23 cellular contexts compared by ENCODE assay signal in genomic region chr17:76422406-76422805, GRCh38. TPM values are rescaled to one million over a fixed set of nuclear protein-coding genes. Genes with fewer than 3 reads are reported as not detected.
DNase-seq lines count a peak whose midpoint lies in the region; ATAC-seq and TF ChIP-seq lines count a peak whose summit lies in the region.
"Had no signal": no experiment of that assay in that cellular context is flagged by ENCODE, and none has a peak within 500 bp of the region (broad histone marks: within the 10 kb centered on the region; RNA-seq: fewer than 3 reads in every experiment).

No MANE protein-coding gene starts in this region.

- intact Hi-C loops in Right ventricle myocardium inferior (cut with DNase I): no loop called here
- intact Hi-C loops in activated B cell treated with CpG ODN at 0.5 μM for 24 hours (cut with micrococcal nuclease): no loop called here
- intact Hi-C loops in spleen (cut with DNase I; ENCODE audit: low total_unique reads): no loop called here
- intact Hi-C loops in transverse colon (cut with DNase I; ENCODE audit: low total_unique reads): no loop called here

- no peaks in the 10 kb centered on the region for H3K27me3 Mint-ChIP-seq in IgD-negative memory B cell
- H3K27me3 Mint-ChIP-seq in activated B cell treated with CpG ODN at 0.5 μM for 24 hours: no peaks in the 10 kb centered on the region

- CTCF ChIA-PET in activated B cell treated with CpG ODN at 0.5 μM for 24 hours (lab: Charles Lee): interaction anchor here (1.7 kb wide), 1 partner anchor 11 kb away, joined by 4 read pairs; no protein-coding TSS in a partner anchor

- H3K36me3 ChIP-seq in cardiac muscle cell (no peaks in the 10 kb centered on the region), spleen (peaks cover 0 to 15% (median 0%) of the 10 kb centered on the region in 6 donors), transverse colon (no peaks in the 10 kb centered on the region), upper lobe of left lung (no peaks in the 10 kb centered on the region)

- H3K36me3 Mint-ChIP-seq in IgD-negative memory B cell: peaks cover 8% of the 10 kb centered on the region
- peaks cover 6% of the 10 kb centered on the region for H3K36me3 Mint-ChIP-seq in activated B cell treated with CpG ODN at 0.5 μM for 24 hours (ENCODE audit: low read depth)

- H3K4me1 ChIP-seq in cardiac muscle cell (ENCODE audit: low read depth): peaks cover 34% of the 10 kb centered on the region
- peaks cover 0 to 92% (median 47%) of the 10 kb centered on the region in 6 donors for H3K4me1 ChIP-seq in spleen
- peaks cover 0 to 21% (median 10%) of the 10 kb centered on the region in 4 donors for H3K4me1 ChIP-seq in transverse colon
- H3K4me1 ChIP-seq in upper lobe of left lung: peaks cover 5 to 15% (median 11%) of the 10 kb centered on the region in 4 donors

- H3K27ac ChIP-seq in cardiac muscle cell: peak overlapping the region; percentile 83
- H3K27ac ChIP-seq in spleen: peak overlapping the region in 1 of 8 donors; percentile 19
- H3K27ac ChIP-seq in transverse colon: no peak overlapping the region
- no peak overlapping the region for H3K27ac ChIP-seq in upper lobe of left lung
- H3K27ac ChIP-seq: SK-N-MC had no signal

- POLR2A ChIA-PET in activated B cell treated with CpG ODN at 0.5 μM for 24 hours (lab: Charles Lee): interaction anchor here (1.3 kb wide), 1 partner anchor 8 kb away, joined by 3 read pairs; no protein-coding TSS in a partner anchor

- 90 to 98% (median 93%) methylated on average over 7 to 8 of the region's 8 CpGs for WGBS in spleen, 5 donors
- WGBS in transverse colon (ENCODE audit: low coverage in 1 of 2), 2 donors: 95% methylated on average over 8 of the region's 8 CpGs; no CpG with 5 or more reads in 1 of the 2 donors
- 91 to 98% methylated on average over 5 to 8 of the region's 8 CpGs for WGBS in upper lobe of left lung, 2 donors

- TF ChIP-seq POLR2A in spleen (IDR thresholded peaks at IDR 0.05) (no peak), transverse colon (IDR thresholded peaks at IDR 0.05) (no peak), upper lobe of left lung (IDR thresholded peaks at IDR 0.05) (no peak)

- DNase-seq in cardiac muscle cell (ENCODE audit: low read depth in 1 of 2, low spot score in 1 of 2): no peak
- no peak for DNase-seq in Right ventricle myocardium inferior (ENCODE audit: missing footprints)
- no peak for DNase-seq in activated B cell treated with CpG ODN at 0.5 μM for 24 hours
- peak; percentile 55 for DNase-seq in spleen
- no peak for DNase-seq in GM20000 (ENCODE audit: low spot score)
- DNase-seq in transverse colon: no peak
- DNase-seq in upper lobe of left lung: no peak
- DNase-seq: 8988T, HFFc6, Kasumi-1, NCI-H1048, NCI-H1417 treated with DMSO at 0.1 percent for 48 hours, NCI-H187, NCI-H446, NCI-H526, PC-3, RPMI8226, SHP77 treated with DMSO at 0.1 percent for 48 hours, SW 1271 had no signal

- H3K27ac Mint-ChIP-seq in IgD-negative memory B cell: peak overlapping the region in 2 of 3 donors; percentile 41 to 94
- H3K27ac Mint-ChIP-seq in activated B cell treated with CpG ODN at 0.5 μM for 24 hours: peak overlapping the region; percentile 84
- H3K27ac Mint-ChIP-seq: HFFc6 had no signal

- H3K4me3 Mint-ChIP-seq in IgD-negative memory B cell: peak overlapping the region in 1 of 4 donors; percentile 90
- peak overlapping the region; percentile 48 for H3K4me3 Mint-ChIP-seq in activated B cell treated with CpG ODN at 0.5 μM for 24 hours
- H3K4me3 Mint-ChIP-seq: CD14-positive monocyte, HFFc6 had no signal

- no peaks in the 10 kb centered on the region for H3K9me3 ChIP-seq in cardiac muscle cell (ENCODE audit: low read depth)
- no peaks in the 10 kb centered on the region for H3K9me3 ChIP-seq in spleen
- H3K9me3 ChIP-seq in transverse colon: no peaks in the 10 kb centered on the region
- no peaks in the 10 kb centered on the region for H3K9me3 ChIP-seq in upper lobe of left lung

- in situ Hi-C loops in transverse colon (cut with MboI; ENCODE audit: low pct_ligation_motif_present in 1 of 4, low pct_unique_long_range_greater_than_20kb in 1 of 4, low sequenced_read_pairs in 3 of 4): no loop called here

- no peak overlapping the region for H3K4me3 ChIP-seq in cardiac muscle cell
- no peak overlapping the region for H3K4me3 ChIP-seq in spleen
- no peak overlapping the region for H3K4me3 ChIP-seq in transverse colon
- no peak overlapping the region for H3K4me3 ChIP-seq in upper lobe of left lung
- H3K4me3 ChIP-seq: SK-N-MC had no signal

- TF ChIP-seq EP300 in transverse colon (IDR thresholded peaks at IDR 0.05; ENCODE audit: low read depth) (no peak), upper lobe of left lung (IDR thresholded peaks at IDR 0.05) (no peak)

- TF ChIP-seq CTCF in cardiac muscle cell (IDR thresholded peaks at IDR 0.05; ENCODE audit: low read depth, low read length) (no peak), activated B cell treated with CpG ODN at 0.5 μM for 24 hours (IDR thresholded peaks at IDR 0.05) (no peak), spleen (IDR thresholded peaks at IDR 0.05 in 8 of 11, conservative IDR thresholded peaks at IDR 0.05 in 3 of 11) (no peak), GM20000 (IDR thresholded peaks at IDR 0.05; ENCODE audit: extremely low read depth, missing control alignments) (no peak), transverse colon (IDR thresholded peaks at IDR 0.05) (no peak), upper lobe of left lung (IDR thresholded peaks at IDR 0.05) (no peak)

- no peaks in the 10 kb centered on the region for H3K9me3 Mint-ChIP-seq in IgD-negative memory B cell
- H3K9me3 Mint-ChIP-seq in activated B cell treated with CpG ODN at 0.5 μM for 24 hours: no peaks in the 10 kb centered on the region
- H3K9me3 Mint-ChIP-seq: CD14-positive monocyte, HFFc6 had no signal

- H3K27me3 ChIP-seq in cardiac muscle cell (no peaks in the 10 kb centered on the region), spleen (replicated peaks in 1 of 7) (no peaks in the 10 kb centered on the region), transverse colon (no peaks in the 10 kb centered on the region), upper lobe of left lung (no peaks in the 10 kb centered on the region)

- ATAC-seq in Right ventricle myocardium inferior (no peak), activated B cell treated with CpG ODN at 0.5 μM for 24 hours (ENCODE audit: low read depth) (no peak), upper lobe of left lung (ENCODE audit: low FRiP score in 2 of 2) (no peak)
- ATAC-seq: PC-3 had no signal

- peaks cover 42 to 51% (median 47%) of the 10 kb centered on the region in 3 donors for H3K4me1 Mint-ChIP-seq in IgD-negative memory B cell
- peaks cover 77% of the 10 kb centered on the region for H3K4me1 Mint-ChIP-seq in activated B cell treated with CpG ODN at 0.5 μM for 24 hours

RNA-seq across cellular contexts. Expression of gene UBE2O, which starts 30.5 kb away (rescaled TPM):
- total RNA-seq in cardiac muscle cell: 44.9 and 62.6 TPM in 2 replicates
- polyA plus RNA-seq in cardiac muscle cell: 28.5 and 31.9 TPM in 2 replicates
- total RNA-seq in Right ventricle myocardium inferior: 35.4 TPM
- 13.8 TPM for polyA plus RNA-seq in IgD-negative memory B cell
- total RNA-seq in activated B cell treated with CpG ODN at 0.5 μM for 24 hours: 39.0 and 40.3 TPM in 2 replicates
- 10 to 100 TPM; 24.1 to 55.9 (median 32.5) TPM for total RNA-seq in spleen
- polyA plus RNA-seq in spleen: 10 to 100 TPM in 1 of 3 donors, 1 to 10 TPM in 2; 7.2 to 14.3 (median 8.5) TPM
- 10 to 100 TPM in 3 of 4 donors, 1 to 10 TPM in 1; 9.8 to 28.8 (median 15.9) TPM for total RNA-seq in transverse colon
- 10 to 100 TPM; 20.5 to 55.5 (median 27.7) TPM for total RNA-seq in upper lobe of left lung

RNA-seq across cellular contexts. Expression of gene SPHK1, which starts 38.0 kb away (rescaled TPM):
- 19.4 and 24.3 TPM in 2 replicates for total RNA-seq in cardiac muscle cell
- 14.3 and 18.7 TPM in 2 replicates for polyA plus RNA-seq in cardiac muscle cell
- total RNA-seq in Right ventricle myocardium inferior: 2.7 TPM
- not detected for polyA plus RNA-seq in IgD-negative memory B cell
- total RNA-seq in activated B cell treated with CpG ODN at 0.5 μM for 24 hours: 1.1 and 1.3 TPM in 2 replicates
- 1 to 10 TPM; 3.7 to 7.2 (median 5.7) TPM for total RNA-seq in spleen
- 10 to 100 TPM in 1 of 3 donors, 1 to 10 TPM in 2; 8.1 to 11.4 (median 9.6) TPM for polyA plus RNA-seq in spleen
- 10 to 100 TPM in 1 of 4 donors, 1 to 10 TPM in 2, not detected in 1; 4.2 to 16.1 (median 6.8) TPM for total RNA-seq in transverse colon
- 10 to 100 TPM in 3 of 6 donors, 1 to 10 TPM in 3; 5.5 to 16.6 (median 9.5) TPM for total RNA-seq in upper lobe of left lung

RNA-seq across cellular contexts. Expression of gene AANAT, which starts 45.0 kb away (rescaled TPM):
- total RNA-seq in cardiac muscle cell (0.28 and 0.33 TPM in 2 replicates), Right ventricle myocardium inferior (not detected), activated B cell treated with CpG ODN at 0.5 μM for 24 hours (0.55 TPM in 1 of 2 replicates, not detected in the other), spleen (not detected), transverse colon (not detected), upper lobe of left lung (not detected)
- polyA plus RNA-seq in cardiac muscle cell (2.1 TPM in 1 of 2 replicates, not detected in the other), IgD-negative memory B cell (1.1 TPM), spleen (under 1 TPM in 2 of 3 donors, not detected in 1; 0.19 to 0.22 TPM)
- total RNA-seq: MCF 10A, PC-3 had no signal
- polyA plus RNA-seq: CD14-positive monocyte had no signal
